Comparison of ENCODE assay signal across 8 cellular contexts in the genomic region with DNA sequence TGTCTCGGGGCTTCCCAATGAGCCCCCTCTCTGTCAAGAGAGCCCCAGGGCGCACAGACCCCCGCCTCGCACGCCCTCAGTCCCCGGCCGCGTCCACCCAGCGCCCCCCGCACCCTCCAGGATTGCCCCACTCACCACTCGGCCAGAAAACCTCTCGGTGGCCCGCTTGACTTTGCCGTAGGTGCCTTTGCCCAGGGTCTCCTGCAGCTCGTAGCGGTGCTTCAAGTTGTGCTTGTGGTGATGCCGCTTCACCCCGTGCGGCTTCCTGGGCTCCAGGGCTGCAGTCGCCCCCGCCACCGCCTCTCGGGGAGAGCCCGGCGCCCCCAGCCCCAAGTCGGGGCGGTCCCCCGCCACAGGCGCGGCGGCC. TPM values are rescaled to one million over a fixed set of nuclear protein-coding genes. Genes with fewer than 3 reads are reported as not detected.
DNase-seq lines count a peak whose midpoint lies in the region.

No MANE protein-coding gene starts in this region.

- no peak overlapping the region for H3K27ac Mint-ChIP-seq in activated CD4-positive, alpha-beta T cell treated with anti-CD3 and anti-CD28 coated beads, Interleukin-2, amount 10 ng/mL, durations not matched to agents 24 days and 14 days
- no peak overlapping the region for H3K27ac Mint-ChIP-seq in activated naive CD8-positive, alpha-beta T cell

- H3K4me3 ChIP-seq in iPS-18c (ENCODE audit: insufficient read depth, low read depth, low read length) (peak overlapping the region; percentile 74), subcutaneous abdominal adipose tissue (ENCODE audit: low read depth in 1 of 5, low read length in 5 of 5) (peak overlapping the region; percentile 78 to 97 (median 85))

- H3K36me3 Mint-ChIP-seq in activated CD4-positive, alpha-beta T cell treated with anti-CD3 and anti-CD28 coated beads, Interleukin-2, amount 10 ng/mL, durations not matched to agents 24 days and 14 days (ENCODE audit: low read depth): no peaks in the 10 kb centered on the region
- H3K36me3 Mint-ChIP-seq in activated naive CD8-positive, alpha-beta T cell: no peaks in the 10 kb centered on the region

- H3K27me3 Mint-ChIP-seq in activated CD4-positive, alpha-beta T cell treated with anti-CD3 and anti-CD28 coated beads, Interleukin-2, amount 10 ng/mL, durations not matched to agents 24 days and 14 days: peaks cover 63% of the 10 kb centered on the region
- H3K27me3 Mint-ChIP-seq in activated naive CD8-positive, alpha-beta T cell: peaks cover 53% of the 10 kb centered on the region

- no peaks in the 10 kb centered on the region for H3K9me3 Mint-ChIP-seq in activated CD4-positive, alpha-beta T cell treated with anti-CD3 and anti-CD28 coated beads, Interleukin-2, amount 10 ng/mL, durations not matched to agents 24 days and 14 days
- H3K9me3 Mint-ChIP-seq in activated naive CD8-positive, alpha-beta T cell (ENCODE audit: low read depth): no peaks in the 10 kb centered on the region

- H3K4me1 ChIP-seq in subcutaneous abdominal adipose tissue (ENCODE audit: control insufficient read depth in 5 of 5, insufficient read depth in 5 of 5, low read length in 5 of 5): peaks cover 8 to 74% (median 69%) of the 10 kb centered on the region in 5 donors

- intact Hi-C loops in activated CD4-positive, alpha-beta T cell treated with anti-CD3 and anti-CD28 coated beads, Interleukin-2, amount 10 ng/mL, durations not matched to agents 24 days and 14 days (cut with micrococcal nuclease): no loop called here

- H3K27ac ChIP-seq in subcutaneous abdominal adipose tissue (ENCODE audit: low read depth, low read length): peak overlapping the region; percentile 98

- peak overlapping the region; percentile 48 to 92 (median 82) for H3K9ac ChIP-seq in subcutaneous abdominal adipose tissue (ENCODE audit: low read length in 5 of 5)

- H3K36me3 ChIP-seq in subcutaneous abdominal adipose tissue (ENCODE audit: control insufficient read depth in 5 of 5, insufficient read depth in 5 of 5, low read length in 5 of 5): no peaks in the 10 kb centered on the region

- H3K9me3 ChIP-seq in iPS-18c (ENCODE audit: control insufficient read depth, insufficient read depth, low read length) (no peaks in the 10 kb centered on the region), subcutaneous abdominal adipose tissue (ENCODE audit: control insufficient read depth in 5 of 5, low read length in 5 of 5) (no peaks in the 10 kb centered on the region)

- peak; percentile 57 for DNase-seq in activated CD4-positive, alpha-beta T cell treated with anti-CD3 and anti-CD28 coated beads, Interleukin-2, amount 10 ng/mL, durations not matched to agents 24 days and 14 days
- no peak for DNase-seq in activated CD4-positive, alpha-beta T cell treated with anti-CD3 and anti-CD28 coated beads, Interleukin-2, amount 50 U/mL, for 4 hours
- DNase-seq in NCI-H1048 (lab: John Stamatoyannopoulos, UW): no peak
- no peak for DNase-seq in GM03348 (ENCODE audit: low spot score)
- no peak for DNase-seq in DMS153 (lab: John Stamatoyannopoulos, UW)

- peaks cover 5% of the 10 kb centered on the region for H3K4me1 Mint-ChIP-seq in activated CD4-positive, alpha-beta T cell treated with anti-CD3 and anti-CD28 coated beads, Interleukin-2, amount 10 ng/mL, durations not matched to agents 24 days and 14 days
- H3K4me1 Mint-ChIP-seq in activated naive CD8-positive, alpha-beta T cell (ENCODE audit: low read depth): peaks cover 16% of the 10 kb centered on the region

- H3K27me3 ChIP-seq in subcutaneous abdominal adipose tissue (ENCODE audit: control insufficient read depth in 5 of 5, insufficient read depth in 4 of 5, low read length in 5 of 5): peaks cover 0 to 9% (median 0%) of the 10 kb centered on the region in 5 donors

- peak overlapping the region; percentile 48 for H3K4me3 Mint-ChIP-seq in activated CD4-positive, alpha-beta T cell treated with anti-CD3 and anti-CD28 coated beads, Interleukin-2, amount 10 ng/mL, durations not matched to agents 24 days and 14 days
- H3K4me3 Mint-ChIP-seq in activated naive CD8-positive, alpha-beta T cell: peak overlapping the region; percentile 81

RNA-seq across cellular contexts. Expression of gene NUAK1, which starts 0.5 kb away (rescaled TPM):
- 0.02 TPM in 1 of 2 replicates, not detected in the other for total RNA-seq in activated CD4-positive, alpha-beta T cell treated with anti-CD3 and anti-CD28 coated beads, Interleukin-2, amount 10 ng/mL, durations not matched to agents 24 days and 14 days
